Comparison of ENCODE assay signal across 19 cellular contexts in genomic region chr22:50464451-50464850, GRCh38. TPM values are rescaled to one million over a fixed set of nuclear protein-coding genes. Genes with fewer than 3 reads are reported as not detected.
DNase-seq lines count a peak whose midpoint lies in the region; ATAC-seq, FAIRE-seq and TF ChIP-seq lines count a peak whose summit lies in the region.
"Had no signal": no experiment of that assay in that cellular context is flagged by ENCODE, and none has a peak within 500 bp of the region (broad histone marks: within the 10 kb centered on the region; RNA-seq: fewer than 3 reads in every experiment).

No MANE protein-coding gene starts in this region.

- H3K23ac ChIP-seq in neuronal stem cell (ENCODE audit: low read depth, low read length, poor library complexity) = no peak overlapping the region

- H2AFZ ChIP-seq in K562 (ENCODE audit: low read depth, low read length) (no peak overlapping the region), neuronal stem cell (ENCODE audit: low read length) (no peak overlapping the region)

- H4K91ac ChIP-seq in neuronal stem cell (ENCODE audit: low read depth, low read length, poor library complexity) = peak overlapping the region; percentile 79

- CTCF ChIA-PET in HEK293 (lab: Yijun Ruan, JAX) = no interaction called here
- CTCF ChIA-PET in K562 (lab: Yijun Ruan, JAX; ENCODE audit: low intra/inter-chr PET ratio) = no interaction called here
- CTCF ChIA-PET in activated CD4-positive, alpha-beta memory T cell treated with anti-CD3 and anti-CD28 coated beads for 36 hours (lab: Charles Lee) = interaction anchor here (1.6 kb wide), 1 partner anchor 34 kb away, joined by 3 read pairs; no protein-coding TSS in a partner anchor

- H4K20me1 ChIP-seq in K562 (replicated peaks; ENCODE audit: control insufficient read depth, insufficient read depth, low read length) = 0 out of 2 replicates have a peak, but pooled peaks cover 3% of the 10 kb centered on the region

- no peak for TF ChIP-seq CTCF in HEK293 (tag by site-specific recombination; IDR thresholded peaks at IDR 0.05)
- no peak for TF ChIP-seq CTCF in K562 (IDR thresholded peaks at IDR 0.05 in 2 of 3, conservative IDR thresholded peaks at IDR 0.05 in 1 of 3; ENCODE audit: insufficient read depth in 2 of 3, low read depth in 1 of 3, low read length in 3 of 3)
- TF ChIP-seq CTCF in GM20000 (IDR thresholded peaks at IDR 0.05; ENCODE audit: extremely low read depth, missing control alignments) = no peak

- H3K4me3 Mint-ChIP-seq in activated CD4-positive, alpha-beta memory T cell treated with anti-CD3 and anti-CD28 coated beads for 36 hours = no peak overlapping the region
- H3K4me3 Mint-ChIP-seq: CD8-positive, alpha-beta T cell had no signal

- no peak overlapping the region for H3K4me2 ChIP-seq in K562 (ENCODE audit: insufficient read depth, low read length)
- no peak overlapping the region for H3K4me2 ChIP-seq in neuronal stem cell (ENCODE audit: insufficient read depth, low read length, poor library complexity, severe bottlenecking)

- H3K9me3 Mint-ChIP-seq in activated CD4-positive, alpha-beta memory T cell treated with anti-CD3 and anti-CD28 coated beads for 36 hours = no peaks in the 10 kb centered on the region
- H3K9me3 Mint-ChIP-seq: CD8-positive, alpha-beta T cell had no signal

- WGBS in K562 (ENCODE audit: insufficient coverage, low coverage, missing lambda C conversion rate) = 94% methylated on average over 18 of the region's 24 CpGs
- no CpG with 5 or more reads among the region's 24 CpGs for WGBS in neuronal stem cell (ENCODE audit: extremely low coverage in 2 of 2, insufficient read length in 2 of 2, insufficient replicate concordance in 1 of 2), 2 donors

- H3K4me1 Mint-ChIP-seq in activated CD4-positive, alpha-beta memory T cell treated with anti-CD3 and anti-CD28 coated beads for 36 hours (ENCODE audit: low read depth) = peaks cover 10% of the 10 kb centered on the region

- H3K9me3 ChIP-seq in HEK293 (ENCODE audit: control insufficient read depth, insufficient read depth, low read depth, low read length) = no peaks in the 10 kb centered on the region
- no peaks in the 10 kb centered on the region for H3K9me3 ChIP-seq in K562 (replicated peaks; ENCODE audit: control insufficient read depth, insufficient read depth, low read depth, low read length)
- H3K9me3 ChIP-seq in neuronal stem cell (replicated peaks in 1 of 2; ENCODE audit: control insufficient read depth in 2 of 2, insufficient read depth in 1 of 2, low read depth in 1 of 2, low read length in 2 of 2) = no peaks in the 10 kb centered on the region
- H3K9me3 ChIP-seq: Caco-2, HAP-1 had no signal

- H3K27me3 Mint-ChIP-seq in activated CD4-positive, alpha-beta memory T cell treated with anti-CD3 and anti-CD28 coated beads for 36 hours = no peaks in the 10 kb centered on the region

- no peaks in the 10 kb centered on the region for H3K9me1 ChIP-seq in K562 (ENCODE audit: control insufficient read depth, insufficient read depth, low read length)

- no peak for FAIRE-seq in K562 (lab: Jason Lieb, UNC)
- FAIRE-seq: D721Med, GM12878, H54 had no signal

- H2AK5ac ChIP-seq in neuronal stem cell (ENCODE audit: low read depth, low read length) = no peak overlapping the region

- H3K27me3 ChIP-seq in K562 (ENCODE audit: control insufficient read depth in 2 of 2, insufficient read depth in 2 of 2, low read length in 2 of 2) (no peaks in the 10 kb centered on the region), neuronal stem cell (ENCODE audit: control insufficient read depth in 3 of 3, insufficient read depth in 3 of 3, low read depth in 1 of 3, low read length in 3 of 3) (no peaks in the 10 kb centered on the region)

- H3K4ac ChIP-seq in neuronal stem cell (ENCODE audit: low read length) = no peak overlapping the region

- H4K8ac ChIP-seq in neuronal stem cell (ENCODE audit: low read depth, low read length) = no peak overlapping the region

- no peak overlapping the region for H3K27ac Mint-ChIP-seq in activated CD4-positive, alpha-beta memory T cell treated with anti-CD3 and anti-CD28 coated beads for 36 hours
- H3K27ac Mint-ChIP-seq: CD8-positive, alpha-beta T cell had no signal

- H3K36me3 Mint-ChIP-seq in activated CD4-positive, alpha-beta memory T cell treated with anti-CD3 and anti-CD28 coated beads for 36 hours = peaks cover 27% of the 10 kb centered on the region

- no TSS peak for BruUV-seq in K562 (replicated peaks; lab: Mats Ljungman, UMichigan)

- H2BK12ac ChIP-seq in neuronal stem cell (ENCODE audit: low read length) = no peak overlapping the region

- H3K18ac ChIP-seq in neuronal stem cell (ENCODE audit: low read length) = no peak overlapping the region

- peaks cover 22% of the 10 kb centered on the region for H3K79me1 ChIP-seq in neuronal stem cell (ENCODE audit: low read depth, low read length)

- H3K9ac ChIP-seq in K562 (ENCODE audit: insufficient read depth in 1 of 2, low read depth in 2 of 2, low read length in 2 of 2) (no peak overlapping the region), neuronal stem cell (ENCODE audit: low read depth, low read length, poor library complexity) (peak overlapping the region; percentile 44)

- in situ Hi-C loops in K562 (cut with MboI) = no loop called here

- H3K4me3 ChIP-seq in HEK293 (ENCODE audit: low read depth, low read length) = no peak overlapping the region
- H3K4me3 ChIP-seq in K562 = no peak overlapping the region
- no peak overlapping the region for H3K4me3 ChIP-seq in neuronal stem cell (ENCODE audit: low read length in 2 of 2)
- H3K4me3 ChIP-seq: GM12878, HAP-1 had no signal

- no peak for TF ChIP-seq EP300 in K562 (IDR thresholded peaks at IDR 0.05; ENCODE audit: low read length)

- no peak overlapping the region for H3K14ac ChIP-seq in neuronal stem cell (ENCODE audit: low read length)

- ATAC-seq in K562 (no peak), HG03025 (IDR thresholded peaks at IDR 0.05; ENCODE audit: low FRiP score, unreplicated experiment) (no peak)
- ATAC-seq: CD8-positive, alpha-beta T cell; GM12878 had no signal

- no peak for TF ChIP-seq RAD21 in K562 (CRISPR knock-in tag; conservative IDR thresholded peaks at IDR 0.05 in 1 of 2, IDR thresholded peaks at IDR 0.05 in 1 of 2)

- H2BK120ac ChIP-seq in neuronal stem cell (ENCODE audit: low read depth, low read length) = no peak overlapping the region

- peaks cover 10% of the 10 kb centered on the region for H3K79me2 ChIP-seq in K562 (ENCODE audit: control insufficient read depth, insufficient read depth, low read length)

- H2BK15ac ChIP-seq in neuronal stem cell (ENCODE audit: low read length) = no peak overlapping the region

- no peak overlapping the region for H2BK5ac ChIP-seq in neuronal stem cell (ENCODE audit: low read length)

- TF ChIP-seq POLR2A in K562 (conservative IDR thresholded peaks at IDR 0.05) = no peak

- POLR2A ChIA-PET in HEK293 (lab: Yijun Ruan, JAX) (no interaction called here), K562 (lab: Yijun Ruan, JAX) (no interaction called here)
- POLR2A ChIA-PET in activated CD4-positive, alpha-beta memory T cell treated with anti-CD3 and anti-CD28 coated beads for 36 hours (lab: Charles Lee) = interaction anchor here (1.5 kb wide), 1 partner anchor 9 kb away, joined by 3 read pairs; no protein-coding TSS in a partner anchor

- DNase-seq in K562 (ENCODE audit: extremely low read depth in 1 of 4, low spot score in 3 of 4) (no peak), neuronal stem cell (ENCODE audit: low spot score) (no peak), GM20000 (ENCODE audit: low spot score) (no peak)
- no peak for DNase-seq in activated CD4-positive, alpha-beta memory T cell treated with anti-CD3 and anti-CD28 coated beads for 36 hours
- DNase-seq: C1 segment of cervical spinal cord; Caco-2; CD8-positive, alpha-beta T cell; DMS 273 treated with DMSO at 0.1 percent for 48 hours; DMS79; EL; GDM1; GOT3 had no signal

- intact Hi-C loops in K562 (cut with micrococcal nuclease) = no loop called here
- intact Hi-C loops in activated CD4-positive, alpha-beta memory T cell treated with anti-CD3 and anti-CD28 coated beads for 36 hours (cut with micrococcal nuclease) = no loop called here

- no peak overlapping the region for H3K27ac ChIP-seq in HEK293 (ENCODE audit: extremely low read depth, low read depth, low read length)
- no peak overlapping the region for H3K27ac ChIP-seq in K562 (ENCODE audit: extremely low read depth, low read depth, low read length)
- H3K27ac ChIP-seq in neuronal stem cell (replicated peaks; ENCODE audit: low read length) = no peak overlapping the region

- H3K4me1 ChIP-seq in HEK293 (ENCODE audit: control insufficient read depth, insufficient read depth, low read length) = no peaks in the 10 kb centered on the region
- peaks cover 1 to 3% of the 10 kb centered on the region in 2 experiments; a peak in 3 of 5 replicates for H3K4me1 ChIP-seq in K562 (replicated peaks in 1 of 2; ENCODE audit: control insufficient read depth in 2 of 2, insufficient read depth in 2 of 2, low read length in 2 of 2)
- no peaks in the 10 kb centered on the region for H3K4me1 ChIP-seq in neuronal stem cell (ENCODE audit: control insufficient read depth in 2 of 2, insufficient read depth in 1 of 2, low read depth in 1 of 2, low read length in 2 of 2)
- H3K4me1 ChIP-seq: HAP-1 had no signal

- peaks cover 0 to 98% of the 10 kb centered on the region in 2 experiments; a peak in 2 of 3 replicates for H3K36me3 ChIP-seq in HEK293 (ENCODE audit: control insufficient read depth in 2 of 2, insufficient read depth in 1 of 2, low read length in 2 of 2)
- peaks cover 52% of the 10 kb centered on the region; the same call in 1 of the 3 replicates for H3K36me3 ChIP-seq in K562 (ENCODE audit: control insufficient read depth, insufficient read depth, low read length)
- peaks cover 70 to 88% of the 10 kb centered on the region in 2 donors for H3K36me3 ChIP-seq in neuronal stem cell (replicated peaks in 1 of 2; ENCODE audit: control insufficient read depth in 2 of 2, insufficient read depth in 2 of 2, low read length in 2 of 2)

RNA-seq across cellular contexts. Expression of gene SBF1, which starts 10.4 kb away (rescaled TPM):
- 101 and 307 TPM in 2 replicates for total RNA-seq in K562 (2011; cell fraction: chromatin; rRNA removed; ENCODE audit: low replicate concordance)
- total RNA-seq in K562 (2011; cell fraction: nucleolus; rRNA removed) = 152 and 193 TPM in 2 replicates
- total RNA-seq in K562 (2011; cell fraction: nucleoplasm; rRNA removed) = 127 and 140 TPM in 2 replicates
- total RNA-seq in K562 (2014; rRNA removed) (26.9 and 36.8 TPM in 2 replicates), K562 (2014; rRNA removed; fragmentation: Illumina TruSeq; extraction: Trizol) (2.9 and 5.3 TPM in 2 replicates), K562 (2015; rRNA removed; fragmentation: Illumina TruSeq; extraction: Trizol) (14.9 and 16.1 TPM in 2 replicates), K562 (2021) (47.3 and 50.4 TPM in 2 replicates)
- polyA plus RNA-seq in K562 (2011; rRNA removed) (11.4 and 16.7 TPM in 2 replicates), K562 (2014; fragmentation: Illumina TruSeq; extraction: Trizol) (6.7 and 15.5 TPM in 2 replicates), K562 (2014; fragmentation: Nextera tagmentation; extraction: Ambion mirVana) (under 1 TPM; 0.44 to 0.55 TPM), K562 (2014; rRNA removed) (22.3 and 24.3 TPM in 2 replicates)
- polyA plus RNA-seq in K562 (2011; cell fraction: cytosol; rRNA removed) = 15.1 and 27.2 TPM in 2 replicates
- 117 and 136 TPM in 2 replicates for polyA plus RNA-seq in K562 (2011; cell fraction: nucleus; rRNA removed)
- 21.3 and 38.3 TPM in 2 replicates for polyA plus RNA-seq in K562 (2012)
- polyA minus RNA-seq in K562 (2011; rRNA and poly(A)+ RNA removed) = 9.9 and 19.7 TPM in 2 replicates
- 27.2 and 27.4 TPM in 2 replicates for polyA minus RNA-seq in K562 (2011; cell fraction: cytosol; rRNA and poly(A)+ RNA removed)
- polyA minus RNA-seq in K562 (2011; cell fraction: nucleus; rRNA and poly(A)+ RNA removed) = 51.2 and 58.9 TPM in 2 replicates
- polyA plus RNA-seq in neuronal stem cell (2013, experiment 1 of 2) = 39.3 TPM
- polyA plus RNA-seq in neuronal stem cell (2013, experiment 2 of 2) = 38.7 TPM
- 100 to 1,000 TPM; 110 to 112 TPM for total RNA-seq in activated CD4-positive, alpha-beta memory T cell treated with anti-CD3 and anti-CD28 coated beads for 36 hours

RNA-seq across cellular contexts. Expression of gene ADM2, which starts 16.9 kb away (rescaled TPM):
- 2.7 and 6.7 TPM in 2 replicates for total RNA-seq in K562 (2011; cell fraction: chromatin; rRNA removed; ENCODE audit: low replicate concordance)
- 7.2 and 7.8 TPM in 2 replicates for total RNA-seq in K562 (2011; cell fraction: nucleolus; rRNA removed)
- 3.7 and 4.7 TPM in 2 replicates for total RNA-seq in K562 (2011; cell fraction: nucleoplasm; rRNA removed)
- 1.5 and 1.8 TPM in 2 replicates for total RNA-seq in K562 (2014; rRNA removed)
- total RNA-seq in K562 (2014; rRNA removed; fragmentation: Illumina TruSeq; extraction: Trizol) = 0.33 and 0.41 TPM in 2 replicates
- 0.08 and 0.11 TPM in 2 replicates for total RNA-seq in K562 (2015; rRNA removed; fragmentation: Illumina TruSeq; extraction: Trizol)
- 3.4 and 5.1 TPM in 2 replicates for total RNA-seq in K562 (2021)
- 0.38 and 1.1 TPM in 2 replicates for polyA plus RNA-seq in K562 (2011; rRNA removed)
- 0.69 and 0.74 TPM in 2 replicates for polyA plus RNA-seq in K562 (2011; cell fraction: cytosol; rRNA removed)
- 1.0 and 1.2 TPM in 2 replicates for polyA plus RNA-seq in K562 (2011; cell fraction: nucleus; rRNA removed)
- polyA plus RNA-seq in K562 (2012) = 1.1 and 19.5 TPM in 2 replicates
- 1.7 and 2.9 TPM in 2 replicates for polyA plus RNA-seq in K562 (2014; fragmentation: Illumina TruSeq; extraction: Trizol)
- polyA plus RNA-seq in K562 (2014; fragmentation: Nextera tagmentation; extraction: Ambion mirVana) = under 1 TPM; 0.22 to 0.31 TPM
- polyA plus RNA-seq in K562 (2014; rRNA removed) = 1.3 and 2.2 TPM in 2 replicates
- 0.39 and 0.60 TPM in 2 replicates for polyA minus RNA-seq in K562 (2011; rRNA and poly(A)+ RNA removed)
- polyA minus RNA-seq in K562 (2011; cell fraction: cytosol; rRNA and poly(A)+ RNA removed) = 0.48 and 1.1 TPM in 2 replicates
- polyA minus RNA-seq in K562 (2011; cell fraction: nucleus; rRNA and poly(A)+ RNA removed) = 1.5 and 2.6 TPM in 2 replicates
- 2.4 TPM for polyA plus RNA-seq in neuronal stem cell (2013, experiment 1 of 2)
- 2.2 TPM for polyA plus RNA-seq in neuronal stem cell (2013, experiment 2 of 2)
- total RNA-seq in activated CD4-positive, alpha-beta memory T cell treated with anti-CD3 and anti-CD28 coated beads for 36 hours = 1 to 10 TPM; 7.3 to 7.4 TPM
- total RNA-seq: A172 had no signal

RNA-seq across cellular contexts. Expression of gene MIOX, which starts 22.2 kb away (rescaled TPM):
- total RNA-seq in K562 (2011; cell fraction: chromatin; rRNA removed; ENCODE audit: low replicate concordance) = 0.46 TPM in 1 of 2 replicates, not detected in the other
- 0.39 TPM in 1 of 2 replicates, not detected in the other for total RNA-seq in K562 (2011; cell fraction: nucleolus; rRNA removed)
- 0.59 TPM in 1 of 2 replicates, not detected in the other for total RNA-seq in K562 (2011; cell fraction: nucleoplasm; rRNA removed)
- not detected in 2 replicates for total RNA-seq in K562 (2014; rRNA removed)
- total RNA-seq in K562 (2014; rRNA removed; fragmentation: Illumina TruSeq; extraction: Trizol) = not detected in 2 replicates
- total RNA-seq in K562 (2015; rRNA removed; fragmentation: Illumina TruSeq; extraction: Trizol) = not detected in 2 replicates
- not detected in 2 replicates for total RNA-seq in K562 (2021)
- 0.08 TPM in 2 replicates for polyA plus RNA-seq in K562 (2011; rRNA removed)
- polyA plus RNA-seq in K562 (2011; cell fraction: cytosol; rRNA removed) = 0.10 TPM in 1 of 2 replicates, not detected in the other
- 0.35 and 0.81 TPM in 2 replicates for polyA plus RNA-seq in K562 (2011; cell fraction: nucleus; rRNA removed)
- polyA plus RNA-seq in K562 (2012) = 0.04 and 0.80 TPM in 2 replicates
- polyA plus RNA-seq in K562 (2014; fragmentation: Illumina TruSeq; extraction: Trizol) = not detected in 2 replicates
- not detected for polyA plus RNA-seq in K562 (2014; fragmentation: Nextera tagmentation; extraction: Ambion mirVana)
- not detected in 2 replicates for polyA plus RNA-seq in K562 (2014; rRNA removed)
- polyA minus RNA-seq in K562 (2011; rRNA and poly(A)+ RNA removed) = not detected in 2 replicates
- polyA minus RNA-seq in K562 (2011; cell fraction: cytosol; rRNA and poly(A)+ RNA removed) = not detected in 2 replicates
- polyA minus RNA-seq in K562 (2011; cell fraction: nucleus; rRNA and poly(A)+ RNA removed) = not detected in 2 replicates
- 0.33 TPM for polyA plus RNA-seq in neuronal stem cell (2013, experiment 1 of 2)
- 0.26 TPM for polyA plus RNA-seq in neuronal stem cell (2013, experiment 2 of 2)
- under 1 TPM; 0.39 to 0.59 TPM for total RNA-seq in activated CD4-positive, alpha-beta memory T cell treated with anti-CD3 and anti-CD28 coated beads for 36 hours
- total RNA-seq: A172; Caco-2; CD8-positive, alpha-beta T cell; GM12878 had no signal

RNA-seq across cellular contexts. Expression of gene LMF2, which starts 43.1 kb away (rescaled TPM):
- total RNA-seq in K562 (2011; cell fraction: chromatin; rRNA removed; ENCODE audit: low replicate concordance) = 23.7 and 131 TPM in 2 replicates
- total RNA-seq in K562 (2011; cell fraction: nucleolus; rRNA removed) = 145 and 174 TPM in 2 replicates
- 53.0 and 58.1 TPM in 2 replicates for total RNA-seq in K562 (2011; cell fraction: nucleoplasm; rRNA removed)
- 18.1 and 26.0 TPM in 2 replicates for total RNA-seq in K562 (2014; rRNA removed)
- 0.67 and 1.2 TPM in 2 replicates for total RNA-seq in K562 (2014; rRNA removed; fragmentation: Illumina TruSeq; extraction: Trizol)
- 7.5 and 7.6 TPM in 2 replicates for total RNA-seq in K562 (2015; rRNA removed; fragmentation: Illumina TruSeq; extraction: Trizol)
- 35.8 and 37.1 TPM in 2 replicates for total RNA-seq in K562 (2021)
- 8.8 and 19.2 TPM in 2 replicates for polyA plus RNA-seq in K562 (2011; rRNA removed)
- 17.7 and 43.8 TPM in 2 replicates for polyA plus RNA-seq in K562 (2011; cell fraction: cytosol; rRNA removed)
- 202 and 324 TPM in 2 replicates for polyA plus RNA-seq in K562 (2011; cell fraction: nucleus; rRNA removed)
- 22.2 and 47.8 TPM in 2 replicates for polyA plus RNA-seq in K562 (2012)
- 3.2 and 13.6 TPM in 2 replicates for polyA plus RNA-seq in K562 (2014; fragmentation: Illumina TruSeq; extraction: Trizol)
- under 1 TPM; 0.08 to 0.39 TPM for polyA plus RNA-seq in K562 (2014; fragmentation: Nextera tagmentation; extraction: Ambion mirVana)
- polyA plus RNA-seq in K562 (2014; rRNA removed) = 31.7 and 32.7 TPM in 2 replicates
- 3.2 and 3.9 TPM in 2 replicates for polyA minus RNA-seq in K562 (2011; rRNA and poly(A)+ RNA removed)
- polyA minus RNA-seq in K562 (2011; cell fraction: cytosol; rRNA and poly(A)+ RNA removed) = 17.6 and 18.8 TPM in 2 replicates
- 38.4 and 48.2 TPM in 2 replicates for polyA minus RNA-seq in K562 (2011; cell fraction: nucleus; rRNA and poly(A)+ RNA removed)
- 29.8 TPM for polyA plus RNA-seq in neuronal stem cell (2013, experiment 1 of 2)
- polyA plus RNA-seq in neuronal stem cell (2013, experiment 2 of 2) = 30.2 TPM
- 10 to 100 TPM; 62.1 to 63.8 TPM for total RNA-seq in activated CD4-positive, alpha-beta memory T cell treated with anti-CD3 and anti-CD28 coated beads for 36 hours

RNA-seq across cellular contexts. Expression of gene NCAPH2, which starts 43.6 kb away (rescaled TPM):
- total RNA-seq in K562 (2011; cell fraction: chromatin; rRNA removed; ENCODE audit: low replicate concordance) = 73.5 and 259 TPM in 2 replicates
- 203 and 218 TPM in 2 replicates for total RNA-seq in K562 (2011; cell fraction: nucleolus; rRNA removed)
- 91.6 and 121 TPM in 2 replicates for total RNA-seq in K562 (2011; cell fraction: nucleoplasm; rRNA removed)
- total RNA-seq in K562 (2014; rRNA removed) (72.3 and 79.2 TPM in 2 replicates), K562 (2014; rRNA removed; fragmentation: Illumina TruSeq; extraction: Trizol) (20.2 and 24.3 TPM in 2 replicates), K562 (2015; rRNA removed; fragmentation: Illumina TruSeq; extraction: Trizol) (40.5 and 42.9 TPM in 2 replicates), K562 (2021) (83.2 and 88.6 TPM in 2 replicates)
- polyA plus RNA-seq in K562 (2011; rRNA removed) (31.2 and 43.9 TPM in 2 replicates), K562 (2014; fragmentation: Illumina TruSeq; extraction: Trizol) (32.4 and 44.0 TPM in 2 replicates), K562 (2014; fragmentation: Nextera tagmentation; extraction: Ambion mirVana) (10 to 100 TPM in 1 of 2 experiments, 1 to 10 TPM in 1; 3.6 to 10.0 TPM), K562 (2014; rRNA removed) (63.3 and 67.1 TPM in 2 replicates)
- 48.1 and 62.5 TPM in 2 replicates for polyA plus RNA-seq in K562 (2011; cell fraction: cytosol; rRNA removed)
- polyA plus RNA-seq in K562 (2011; cell fraction: nucleus; rRNA removed) = 140 and 169 TPM in 2 replicates
- polyA plus RNA-seq in K562 (2012) = 46.4 and 80.8 TPM in 2 replicates
- 20.3 and 21.0 TPM in 2 replicates for polyA minus RNA-seq in K562 (2011; rRNA and poly(A)+ RNA removed)
- 44.2 and 53.0 TPM in 2 replicates for polyA minus RNA-seq in K562 (2011; cell fraction: cytosol; rRNA and poly(A)+ RNA removed)
- polyA minus RNA-seq in K562 (2011; cell fraction: nucleus; rRNA and poly(A)+ RNA removed) = 37.6 and 55.5 TPM in 2 replicates
- polyA plus RNA-seq in neuronal stem cell (2013, experiment 1 of 2) = 29.6 TPM
- polyA plus RNA-seq in neuronal stem cell (2013, experiment 2 of 2) = 27.7 TPM
- 100 to 1,000 TPM; 134 to 138 TPM for total RNA-seq in activated CD4-positive, alpha-beta memory T cell treated with anti-CD3 and anti-CD28 coated beads for 36 hours
